ENCODE assay signal across 7 cellular contexts in genomic region chr3:108088697-108089096, GRCh38. TPM values are rescaled to one million over a fixed set of nuclear protein-coding genes. Genes with fewer than 3 reads are reported as not detected.
DNase-seq lines count a peak whose midpoint lies in the region; ATAC-seq and TF ChIP-seq lines count a peak whose summit lies in the region.

No MANE protein-coding gene starts in this region.

- peak overlapping the region; percentile 46 for H3K27ac ChIP-seq in lower lobe of right lung

- peaks cover 2 to 3% of the 10 kb centered on the region in 2 donors for H3K9me3 Mint-ChIP-seq in activated T-cell treated with anti-CD3 and anti-CD28 coated beads, Interleukin-2, amount 50 U/mL, for 72 hours

- H3K36me3 ChIP-seq in lower lobe of right lung = no peaks in the 10 kb centered on the region

- TF ChIP-seq CTCF in GM12875 (IDR thresholded peaks at IDR 0.05; ENCODE audit: borderline replicate concordance, insufficient read depth, low read depth, low read length) = no peak
- TF ChIP-seq CTCF in lower lobe of right lung (IDR thresholded peaks at IDR 0.05) = no peak

- no peaks in the 10 kb centered on the region for H3K27me3 Mint-ChIP-seq in activated T-cell treated with anti-CD3 and anti-CD28 coated beads, Interleukin-2, amount 50 U/mL, for 72 hours (ENCODE audit: low read depth)

- peak overlapping the region; percentile 84 for H3K27ac Mint-ChIP-seq in activated T-cell treated with anti-CD3 and anti-CD28 coated beads, Interleukin-2, amount 50 U/mL, for 72 hours

- H3K4me3 Mint-ChIP-seq in activated T-cell treated with anti-CD3 and anti-CD28 coated beads, Interleukin-2, amount 50 U/mL, for 72 hours = peak overlapping the region in 1 of 2 donors; percentile 67

- H3K9me3 ChIP-seq in lower lobe of right lung = no peaks in the 10 kb centered on the region

- ATAC-seq in GM21526 (IDR thresholded peaks at IDR 0.05; ENCODE audit: low FRiP score, unreplicated experiment) = peak; percentile 33
- ATAC-seq in activated T-cell treated with anti-CD3 and anti-CD28 coated beads, Interleukin-2, amount 50 U/mL, for 72 hours (replicated peaks in 1 of 2) = peak; percentile 58 to 63
- no peak for ATAC-seq in lower lobe of right lung

- H3K4me1 ChIP-seq in lower lobe of right lung = peaks cover 44% of the 10 kb centered on the region

- H3K4me3 ChIP-seq in GM12875 (ENCODE audit: low read depth, low read length) (peak overlapping the region; percentile 81), lower lobe of right lung (peak overlapping the region; percentile 79)

- peaks cover 30% of the 10 kb centered on the region for H3K4me1 Mint-ChIP-seq in activated T-cell treated with anti-CD3 and anti-CD28 coated beads, Interleukin-2, amount 50 U/mL, for 72 hours (ENCODE audit: low read depth)

- DNase-seq in KG1 (lab: John Stamatoyannopoulos, UW) (peak; percentile 25), lower lobe of right lung (no peak), OCI-M2 (lab: John Stamatoyannopoulos, UW; ENCODE audit: unreplicated experiment) (no peak), mucosa of gallbladder (ENCODE audit: low spot score) (no peak)
- peak; percentile 64 to 66 for DNase-seq in activated T-cell treated with anti-CD3 and anti-CD28 coated beads, Interleukin-2, amount 50 U/mL, for 72 hours

- H3K27me3 ChIP-seq in lower lobe of right lung (ENCODE audit: low read depth) = no peaks in the 10 kb centered on the region

- intact Hi-C loops in lower lobe of right lung (cut with DNase I) = no loop called here

- H3K36me3 Mint-ChIP-seq in activated T-cell treated with anti-CD3 and anti-CD28 coated beads, Interleukin-2, amount 50 U/mL, for 72 hours (ENCODE audit: insufficient read depth in 2 of 2) = peaks cover 9% of the 10 kb centered on the region in 2 donors

RNA-seq across cellular contexts. Expression of gene CD47, which starts 2.1 kb away (rescaled TPM):
- total RNA-seq in activated T-cell treated with anti-CD3 and anti-CD28 coated beads, Interleukin-2, amount 50 U/mL, for 72 hours = 100 to 1,000 TPM; 139 to 153 TPM
- total RNA-seq in lower lobe of right lung = 222 TPM
- 96.4 TPM for total RNA-seq in mucosa of gallbladder

Comparison
In these comparisons a context has a peak if more than half of its experiments do, and no peak if none do; other contexts are left out.
1. ATAC-seq: peak in GM21526 (single experiment) and activated T-cell treated with anti-CD3 and anti-CD28 coated beads, Interleukin-2, amount 50 U/mL, for 72 hours (2 of 2); none in lower lobe of right lung (0 of 2).
2. DNase-seq: peak in KG1 (single experiment) and activated T-cell treated with anti-CD3 and anti-CD28 coated beads, Interleukin-2, amount 50 U/mL, for 72 hours (2 of 2); none in lower lobe of right lung (single experiment), OCI-M2 (single experiment) and mucosa of gallbladder (single experiment).